In the genomic region with DNA sequence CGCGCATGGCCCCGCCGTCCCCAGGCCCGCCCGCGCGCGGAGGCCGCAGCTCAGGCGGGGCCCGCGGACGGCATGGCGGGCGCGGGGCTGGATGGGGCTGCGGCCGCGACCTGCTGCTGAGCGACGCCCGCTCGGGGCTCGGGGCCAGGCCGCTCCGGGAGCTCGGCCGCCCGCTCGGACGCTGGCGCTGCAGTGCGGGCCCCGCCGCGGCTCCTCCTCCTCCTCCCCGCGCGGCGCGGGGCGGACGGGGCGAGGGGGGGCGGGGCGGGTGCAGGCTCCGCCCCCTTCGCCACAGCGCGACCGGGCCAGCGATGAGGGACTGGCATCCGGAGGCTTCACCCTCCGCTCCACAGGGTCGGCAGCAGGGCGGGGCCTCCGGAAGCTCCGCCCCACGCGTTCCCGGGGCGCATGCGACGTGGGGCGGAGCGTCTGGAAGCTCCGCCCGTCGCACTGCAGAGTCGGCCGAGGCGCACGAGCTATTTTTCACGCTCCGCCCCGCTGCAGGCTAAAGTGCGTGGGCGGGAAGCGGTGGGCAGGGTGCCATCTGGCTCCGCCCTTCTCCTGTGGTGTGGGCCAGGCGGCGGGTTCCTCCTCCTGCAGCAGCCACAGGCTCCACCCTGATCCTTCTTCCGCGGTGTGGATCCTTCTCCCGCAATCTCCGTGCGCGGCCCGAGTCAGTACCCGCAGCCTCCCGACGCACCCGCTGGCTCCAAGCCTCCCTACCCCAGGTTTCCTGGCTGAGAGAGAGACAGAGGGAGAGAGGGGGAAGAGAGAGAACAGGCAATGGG, we compare ENCODE assay signal across 8 cellular contexts. TPM values are rescaled to one million over a fixed set of nuclear protein-coding genes. Genes with fewer than 3 reads are reported as not detected.
DNase-seq lines count a peak whose midpoint lies in the region; ATAC-seq, FAIRE-seq and TF ChIP-seq lines count a peak whose summit lies in the region.
"Not testable (repeated sequence)": the region's sequence is repeated elsewhere in the genome, so short reads cannot be mapped to it uniquely, and the experiment has no call there.

A gene (minus strand): TSS at position 196 of the 788 bp plus-strand sequence. CDS start 209 bp downstream, outside the sequence.

- peak; percentile 45; the same call in 1 of the 2 replicates for TF ChIP-seq POLR2A in GM12878 (IDR thresholded peaks at IDR 0.05; ENCODE audit: low read depth, low read length)
- peak in 1 of 2 donors; percentile 33 for TF ChIP-seq POLR2A in heart left ventricle (IDR thresholded peaks at IDR 0.05)

- H3K27me3 ChIP-seq in GM12878 (replicated peaks in 1 of 2; ENCODE audit: control insufficient read depth in 2 of 2, insufficient read depth in 2 of 2, low read length in 1 of 2); heart left ventricle: not testable (repeated sequence)

- POLR2A ChIA-PET in GM12878 (lab: Charles Lee) = not testable (repeated sequence)

- peak; percentile 96 for FAIRE-seq in GM12878 (lab: Jason Lieb, UNC)

- H3K9me3 ChIP-seq in GM12878 (replicated peaks; ENCODE audit: control insufficient read depth, insufficient read depth, low read length); heart left ventricle: not testable (repeated sequence)

- RAD21 ChIA-PET in GM12878 (lab: Charles Lee; ENCODE audit: unreplicated experiment) = interaction anchor here (0.7 to 1.9 kb wide), 4 partner anchors 14 to 115 kb away, joined by 4 to 5 read pairs (median 4); a partner anchor contains a TSS

- not testable (repeated sequence) for H3K4me1 ChIP-seq in GM12878 (ENCODE audit: control insufficient read depth, insufficient read depth, low read length)
- H3K4me1 ChIP-seq in heart left ventricle = peaks cover 0 to 21% (median 9%) of the 10 kb centered on the region in 12 donors

- peak within 1 kb of the TSS; percentile 71 for H2AFZ ChIP-seq in GM12878 (ENCODE audit: control insufficient read depth, low read depth, low read length)

- SMC1A ChIA-PET in GM12878 (lab: Charles Lee; ENCODE audit: uncharacterized antibody, unreplicated experiment) = interaction anchor here (0.5 to 1.3 kb wide), 4 partner anchors 10 to 637 kb away, joined by 3 to 4 read pairs (median 4); a partner anchor contains a TSS

- CTCF ChIA-PET in GM12878 (lab: Yijun Ruan, JAX) = interaction anchor here (1.1 to 2.4 kb wide), 5 partner anchors 11 to 113 kb away, joined by 4 to 11 read pairs (median 6); a partner anchor contains a TSS

- H3K27ac ChIP-seq in GM12878 (ENCODE audit: control insufficient read depth, insufficient read depth) = peak within 1 kb of the TSS; percentile 33; the same call in 1 of the 2 replicates
- peak within 1 kb of the TSS in 11 of 12 donors; percentile 66 to 86 (median 78) for H3K27ac ChIP-seq in heart left ventricle

- not testable (repeated sequence) for TF ChIP-seq EP300 in GM12878 (IDR thresholded peaks at IDR 0.05; ENCODE audit: borderline replicate concordance in 1 of 2, control insufficient read depth in 1 of 2, low read depth in 2 of 2, low read length in 2 of 2)

- H4K20me1 ChIP-seq in GM12878 (ENCODE audit: control insufficient read depth, insufficient read depth) = not testable (repeated sequence)

- H3K4me3 ChIP-seq in GM12878 (peak within 1 kb of the TSS; percentile 63), heart left ventricle (peak within 1 kb of the TSS; percentile 34 to 73 (median 60))

- H3K79me2 ChIP-seq in GM12878 (ENCODE audit: control insufficient read depth, insufficient read depth, low read length) = not testable (repeated sequence)

- H3K4me2 ChIP-seq in GM12878 (ENCODE audit: control insufficient read depth, insufficient read depth) = peak within 1 kb of the TSS; percentile 59

- not testable (repeated sequence) for H3K36me3 ChIP-seq in GM12878 (ENCODE audit: control insufficient read depth in 2 of 2, insufficient read depth in 2 of 2, low read length in 1 of 2); heart left ventricle

- ATAC-seq in GM12878 (peak; percentile 84), heart left ventricle (peak; percentile 40 to 95 (median 92)), omental fat pad (ENCODE audit: low FRiP score) (peak; percentile 87)

- intact Hi-C loops in GM12878 (cut with micrococcal nuclease; ENCODE audit: unreplicated experiment); heart left ventricle (cut with DNase I): not testable (repeated sequence)

- not testable (repeated sequence) for TF ChIP-seq RAD21 in GM12878 (IDR thresholded peaks at IDR 0.05; ENCODE audit: insufficient read depth, low read depth, low read length)

- BruUV-seq in GM12878 (replicated peaks; lab: Mats Ljungman, UMichigan) = not testable (repeated sequence)

- not testable (repeated sequence) for TF ChIP-seq CTCF in GM12878 (IDR thresholded peaks at IDR 0.05 in 2 of 3, conservative IDR thresholded peaks at IDR 0.05 in 1 of 3; ENCODE audit: control insufficient read depth in 2 of 3, extremely low read depth in 1 of 3, insufficient read depth in 1 of 3, low read depth in 3 of 3, low read length in 3 of 3); heart left ventricle (IDR thresholded peaks at IDR 0.05); omental fat pad (IDR thresholded peaks at IDR 0.05)

- peak; percentile 91 for DNase-seq in DMS 273 (lab: John Stamatoyannopoulos, UW; ENCODE audit: unreplicated experiment)
- peak; percentile 78 for DNase-seq in HS-27A (ENCODE audit: low read depth)
- peak; percentile 31 for DNase-seq in NCI-H748 treated with DMSO at 0.1 percent for 48 hours (lab: John Stamatoyannopoulos, UW)
- DNase-seq in activated CD4-positive, CD25-positive, alpha-beta regulatory T cell treated with anti-CD3 and anti-CD28 coated beads, Interleukin-2, amount 50 U/mL, for 16 hours (ENCODE audit: low read depth, low spot score) = peak; percentile 93
- DNase-seq in GM12878 (ENCODE audit: low read depth, low spot score) = peak; percentile 86
- DNase-seq in heart left ventricle = peak; percentile 96 to 99 (median 98)
- peak; percentile 96 for DNase-seq in omental fat pad (ENCODE audit: low spot score)
- peak; percentile 94 to 98 (median 96) for DNase-seq in stimulated activated naive CD4-positive, alpha-beta T cell (lab: John Stamatoyannopoulos, UW)

- in situ Hi-C loops in GM12878 (cut with MboI) = not testable (repeated sequence)

- WGBS in GM12878 (ENCODE audit: insufficient coverage, insufficient replicate concordance, low lambda C conversion rate, missing lambda C conversion rate) = under 1% methylated on average over 38 of the region's 94 CpGs
- 0% methylated on average over 15 to 79 of the region's 94 CpGs for WGBS in heart left ventricle, 4 donors

- H3K9ac ChIP-seq in GM12878 (ENCODE audit: control insufficient read depth, insufficient read depth, low read length) = peak within 1 kb of the TSS; percentile 58

TF ChIP-seq in GM12878, 131 proteins besides CTCF, POLR2A, EP300 and RAD21:
- TF ChIP-seq EED (IDR thresholded peaks at IDR 0.05; ENCODE audit: low read depth) (0 out of 2 replicates have a peak, but pooled peaks have one; percentile 30), HDGF (IDR thresholded peaks at IDR 0.05) (peak; percentile 91), EGR1 (IDR thresholded peaks at IDR 0.05; ENCODE audit: borderline replicate concordance in 1 of 2, low read depth in 2 of 2, low read length in 2 of 2) (peak; percentile 55 to 92), IKZF2 (IDR thresholded peaks at IDR 0.05) (peak in 1 of 2 experiments; percentile 25; a peak in 1 of 4 replicates), BHLHE40 (IDR thresholded peaks at IDR 0.05; ENCODE audit: borderline replicate concordance in 1 of 2, low read depth in 2 of 2, low read length in 1 of 2) (peak; percentile 69 to 98; a peak in 3 of 4 replicates), SP1 (IDR thresholded peaks at IDR 0.05; ENCODE audit: low read depth, low read length) (peak; percentile 53), RUNX3 (IDR thresholded peaks at IDR 0.05; ENCODE audit: low read length) (peak; percentile 36; the same call in 1 of the 2 replicates), BACH1 (IDR thresholded peaks at IDR 0.05; ENCODE audit: borderline replicate concordance) (peak; percentile 58; the same call in 1 of the 2 replicates)

RNA-seq across cellular contexts. Expression of the gene that starts here (rescaled TPM):
- 160 and 186 TPM in 2 replicates for total RNA-seq in GM12878 (2013; cell fraction: nucleolus; rRNA removed)
- total RNA-seq in GM12878 (2014; rRNA removed) = 19.6 and 22.9 TPM in 2 replicates
- total RNA-seq in GM12878 (2014; rRNA removed; fragmentation: Illumina TruSeq; extraction: Trizol) = 6.9 and 7.5 TPM in 2 replicates
- 44.9 and 62.0 TPM in 2 replicates for total RNA-seq in GM12878 (2021)
- 13.4 TPM for polyA plus RNA-seq in GM12878 (2011; ENCODE audit: low read depth)
- polyA plus RNA-seq in GM12878 (2011; rRNA removed) = 3.7 and 9.0 TPM in 2 replicates
- 16.3 and 29.0 TPM in 2 replicates for polyA plus RNA-seq in GM12878 (2011; cell fraction: cytosol; rRNA removed)
- polyA plus RNA-seq in GM12878 (2011; cell fraction: nucleus; rRNA removed) = 295 and 314 TPM in 2 replicates
- 34.8 and 47.6 TPM in 2 replicates for polyA plus RNA-seq in GM12878 (2012)
- polyA plus RNA-seq in GM12878 (2014; fragmentation: Illumina TruSeq; extraction: Trizol) = 0.36 and 3.9 TPM in 2 replicates
- under 1 TPM; 0.11 to 0.35 TPM for polyA plus RNA-seq in GM12878 (2014; fragmentation: Nextera tagmentation; extraction: Ambion mirVana)
- polyA plus RNA-seq in GM12878 (2014; rRNA removed) = 48.2 and 49.7 TPM in 2 replicates
- polyA plus RNA-seq in GM12878 (2016; fragmentation: Nextera tagmentation; extraction: Ambion mirVana) = 1 to 10 TPM; 2.9 to 5.2 TPM
- polyA minus RNA-seq in GM12878 (2011; rRNA and poly(A)+ RNA removed) = 11.8 and 40.3 TPM in 2 replicates
- polyA minus RNA-seq in GM12878 (2011; cell fraction: cytosol; rRNA and poly(A)+ RNA removed) = 17.5 and 22.7 TPM in 2 replicates
- polyA minus RNA-seq in GM12878 (2011; cell fraction: nucleus; rRNA and poly(A)+ RNA removed) = 50.4 and 84.4 TPM in 2 replicates
- 100 to 1,000 TPM in 6 of 9 donors, 10 to 100 TPM in 3; 64.9 to 441 (median 110) TPM for total RNA-seq in heart left ventricle
- 100 to 1,000 TPM in 1 of 2 donors, 10 to 100 TPM in 1; 90.6 to 105 TPM for polyA plus RNA-seq in heart left ventricle
- total RNA-seq in omental fat pad = 100 to 1,000 TPM in 2 of 4 donors, 10 to 100 TPM in 2; 86.4 to 214 (median 121) TPM

Comparison
In these comparisons a context has a peak if more than half of its experiments do, and no peak if none do; other contexts are left out.
1. Peak in every context shown above with its lines: DNase-seq, ATAC-seq, H3K4me3 ChIP-seq and H3K27ac ChIP-seq.
2. DNase-seq: peak in every context shown above with its lines; median percentile 98 in heart left ventricle; 96 in omental fat pad; 96 in stimulated activated naive CD4-positive, alpha-beta T cell; 93 in activated CD4-positive, CD25-positive, alpha-beta regulatory T cell treated with anti-CD3 and anti-CD28 coated beads, Interleukin-2, amount 50 U/mL, for 16 hours; 91 in DMS 273; 86 in GM12878; 78 in HS-27A; 31 in NCI-H748 treated with DMSO at 0.1 percent for 48 hours.